Comparison of ENCODE assay signal across 30 cellular contexts in genomic region chr6:17427062-17427461, GRCh38. TPM values are rescaled to one million over a fixed set of nuclear protein-coding genes. Genes with fewer than 3 reads are reported as not detected.
"Had no signal": no experiment of that assay in that cellular context is flagged by ENCODE, and none has a peak within 500 bp of the region (broad histone marks: within the 10 kb centered on the region; RNA-seq: fewer than 3 reads in every experiment).

No MANE protein-coding gene starts in this region.

- H3K36me3 ChIP-seq: neural progenitor cell, pancreas, prostate gland, spleen, suprapubic skin, transverse colon, upper lobe of right lung, uterus had no signal

- DNase-seq: naive B cell; naive thymus-derived CD8-positive, alpha-beta T cell; occipital lobe; pancreas; right cardiac atrium; right lobe of liver; sigmoid colon; spleen; stimulated activated CD4-positive, alpha-beta T cell treated with anti-CD3 and anti-CD28 coated beads, Interleukin-12 subunit alpha, Interleukin-12 subunit beta, amount 100 ng/mL, for 4 hours; stimulated activated CD4-positive, alpha-beta T cell treated with anti-CD3 and anti-CD28 coated beads, Interleukin-1b, Interleukin-23, amount 100 ng/mL, for 48 hours; stimulated activated CD4-positive, alpha-beta T cell treated with anti-CD3 and anti-CD28 coated beads, Interleukin-4, amount 100 ng/mL, for 1 hour; stimulated activated CD4-positive, alpha-beta T cell treated with anti-CD3 and anti-CD28 coated beads, Interleukin-4, amount 100 ng/mL, for 4 hours; stimulated activated CD8-positive, alpha-beta memory T cell treated with anti-CD3 and anti-CD28 coated beads, Interleukin-4, amount 100 ng/mL, for 48 hours; stimulated activated naive CD4-positive, alpha-beta T cell; stimulated activated naive CD8-positive, alpha-beta T cell treated with anti-CD3 and anti-CD28 coated beads, Interleukin-15, amount 100 ng/mL, for 72 hours; stimulated activated naive CD8-positive, alpha-beta T cell treated with anti-CD3 and anti-CD28 coated beads, Interleukin-15, Interleukin-2, amounts not matched to agents 100 U/mL and 50 U/mL, for 24 hours; substantia nigra; testis; tibial artery; transverse colon; upper lobe of right lung; uterus had no signal

- H3K27me3 ChIP-seq: neural progenitor cell, pancreas, right lobe of liver, sigmoid colon, spleen, suprapubic skin, testis, tibial artery, transverse colon, upper lobe of right lung, uterus had no signal

- H3K9me3 ChIP-seq: pancreas, prostate gland, right lobe of liver, sigmoid colon, spleen, suprapubic skin, testis, tibial artery, transverse colon, upper lobe of right lung, uterus had no signal

- H3K9me3 Mint-ChIP-seq: neural progenitor cell; stimulated activated memory B cell treated with anti-CD40 and anti-IgM and Interleukin-4, amounts not matched to agents 10 μg/mL and 1 μg/mL and 100 μg/mL, for 72 hours; stimulated activated naive CD8-positive, alpha-beta T cell treated with anti-CD3 and anti-CD28 coated beads, Interleukin-15, amount 100 ng/mL, for 72 hours; type B pancreatic cell had no signal

- H3K36me3 Mint-ChIP-seq: naive B cell; naive thymus-derived CD8-positive, alpha-beta T cell; natural killer cell treated with Interleukin-12 subunit alpha and Interleukin-12 subunit beta and Interleukin-15 and Interleukin-18, amount 100 ng/mL, for 72 hours; stimulated activated memory B cell treated with anti-CD40 and anti-IgM and Interleukin-4, amounts not matched to agents 10 μg/mL and 1 μg/mL and 100 μg/mL, for 72 hours had no signal

- H3K4me1 ChIP-seq: neural progenitor cell, prostate gland, right lobe of liver, spleen, suprapubic skin, testis, upper lobe of right lung, uterus had no signal

- H3K27me3 Mint-ChIP-seq: stimulated activated memory B cell treated with anti-CD40 and anti-IgM and Interleukin-4, amounts not matched to agents 10 μg/mL and 1 μg/mL and 100 μg/mL, for 72 hours; type B pancreatic cell had no signal

- H3K4me3 Mint-ChIP-seq: naive B cell; naive thymus-derived CD8-positive, alpha-beta T cell; natural killer cell treated with Interleukin-12 subunit alpha and Interleukin-12 subunit beta and Interleukin-15 and Interleukin-18, amount 100 ng/mL, for 72 hours; neural progenitor cell; stimulated activated memory B cell treated with anti-CD40 and anti-IgM and Interleukin-4, amounts not matched to agents 10 μg/mL and 1 μg/mL and 100 μg/mL, for 72 hours; stimulated activated naive CD8-positive, alpha-beta T cell treated with anti-CD3 and anti-CD28 coated beads, Interleukin-15, amount 100 ng/mL, for 72 hours; type B pancreatic cell had no signal

- H3K27ac Mint-ChIP-seq: naive B cell; naive thymus-derived CD8-positive, alpha-beta T cell; natural killer cell treated with Interleukin-12 subunit alpha and Interleukin-12 subunit beta and Interleukin-15 and Interleukin-18, amount 100 ng/mL, for 72 hours; neural progenitor cell; stimulated activated memory B cell treated with anti-CD40 and anti-IgM and Interleukin-4, amounts not matched to agents 10 μg/mL and 1 μg/mL and 100 μg/mL, for 72 hours; type B pancreatic cell had no signal

- H3K4me3 ChIP-seq: neural progenitor cell, pancreas, prostate gland, right lobe of liver, sigmoid colon, skin epidermis, smooth muscle cell, spleen, suprapubic skin, testis, tibial artery, transverse colon, upper lobe of right lung, uterus had no signal

- H3K27ac ChIP-seq: neural progenitor cell, pancreas, prostate gland, right lobe of liver, sigmoid colon, skin epidermis, spleen, suprapubic skin, testis, tibial artery, transverse colon, upper lobe of right lung, uterus had no signal

- H3K4me1 Mint-ChIP-seq: naive B cell; naive thymus-derived CD8-positive, alpha-beta T cell; neural progenitor cell; stimulated activated memory B cell treated with anti-CD40 and anti-IgM and Interleukin-4, amounts not matched to agents 10 μg/mL and 1 μg/mL and 100 μg/mL, for 72 hours; stimulated activated naive CD8-positive, alpha-beta T cell treated with anti-CD3 and anti-CD28 coated beads, Interleukin-15, amount 100 ng/mL, for 72 hours had no signal

- ATAC-seq: naive thymus-derived CD8-positive, alpha-beta T cell; natural killer cell treated with Interleukin-12 subunit alpha and Interleukin-12 subunit beta and Interleukin-15 and Interleukin-18, amount 100 ng/mL, for 72 hours; pancreas; right cardiac atrium; right lobe of liver; stimulated activated memory B cell treated with anti-CD40 and anti-IgM and Interleukin-4, amounts not matched to agents 10 μg/mL and 1 μg/mL and 100 μg/mL, for 72 hours; stimulated activated naive CD8-positive, alpha-beta T cell treated with anti-CD3 and anti-CD28 coated beads, Interleukin-15, amount 100 ng/mL, for 72 hours; stimulated activated naive CD8-positive, alpha-beta T cell treated with anti-CD3 and anti-CD28 coated beads, Interleukin-15, Interleukin-2, amounts not matched to agents 100 U/mL and 50 U/mL, for 24 hours; upper lobe of right lung had no signal

RNA-seq across cellular contexts. Expression of gene CAP2, which starts 33.7 kb away (rescaled TPM):
- total RNA-seq: naive thymus-derived CD8-positive, alpha-beta T cell; natural killer cell treated with Interleukin-12 subunit alpha and Interleukin-12 subunit beta and Interleukin-15 and Interleukin-18, amount 100 ng/mL, for 72 hours had no signal
